Comparison of ENCODE assay signal across 1 cellular context in genomic region chr6:166206066-166206465, GRCh38.
A peak's percentile ranks its signal among the peaks of the same experiment; 100 is the strongest.
TF ChIP-seq lines count a peak whose summit lies in the region.

No MANE protein-coding gene starts in this region.

TF ChIP-seq in HEK293, 187 proteins besides CTCF, POLR2A, EP300 and RAD21 (continued from another document):
- TF ChIP-seq PRDM10 (tag by site-specific recombination; IDR thresholded peaks at IDR 0.05): no peak
- peak; percentile 29 for TF ChIP-seq ZNF629 (tag by site-specific recombination; IDR thresholded peaks at IDR 0.05)
- peak; percentile 26; the same call in 1 of the 2 replicates for TF ChIP-seq ZBTB21 (tag by site-specific recombination; IDR thresholded peaks at IDR 0.05)
- peak; percentile 33; the same call in 1 of the 2 replicates for TF ChIP-seq KLF17 (tag by site-specific recombination; IDR thresholded peaks at IDR 0.05)
